In genomic region chr5:90161399-90161798, GRCh38 we compare ENCODE assay signal across 8 cellular contexts.
DNase-seq lines count a peak whose midpoint lies in the region; ATAC-seq and TF ChIP-seq lines count a peak whose summit lies in the region.

No MANE protein-coding gene starts in this region.

- no peak overlapping the region for H4K5ac ChIP-seq in mesendoderm (ENCODE audit: low read length)

- intact Hi-C loops in activated CD4-positive, alpha-beta T cell treated with anti-CD3 and anti-CD28 coated beads for 36 hours (cut with DNase I, micrococcal nuclease): no loop called here

- no peak overlapping the region for H2BK120ac ChIP-seq in mesendoderm (ENCODE audit: low read depth, low read length)

- no peaks in the 10 kb centered on the region for H3K9me3 Mint-ChIP-seq in activated CD4-positive, alpha-beta T cell treated with anti-CD3 and anti-CD28 coated beads for 36 hours (ENCODE audit: low read depth)

- H4K8ac ChIP-seq in mesendoderm (ENCODE audit: low read depth, low read length): no peak overlapping the region

- no peaks in the 10 kb centered on the region for H3K27me3 ChIP-seq in mesendoderm (ENCODE audit: insufficient read depth, low read length, poor library complexity)

- H2BK5ac ChIP-seq in mesendoderm (ENCODE audit: low read length): no peak overlapping the region

- peaks cover 6% of the 10 kb centered on the region for H3K4me1 ChIP-seq in mesendoderm (ENCODE audit: control insufficient read depth, low read depth, low read length)

- H3K36me3 Mint-ChIP-seq in activated CD4-positive, alpha-beta T cell treated with anti-CD3 and anti-CD28 coated beads for 36 hours (ENCODE audit: low read depth): no peaks in the 10 kb centered on the region

- no peak overlapping the region for H2BK15ac ChIP-seq in mesendoderm (replicated peaks; ENCODE audit: low read depth)

- no peak overlapping the region for H3K9ac ChIP-seq in mesendoderm (ENCODE audit: low read length)

- peak; percentile 62 for TF ChIP-seq RAD21 in Ishikawa (IDR thresholded peaks at IDR 0.05; ENCODE audit: low read depth)

- no peak overlapping the region for H3K27ac Mint-ChIP-seq in activated CD4-positive, alpha-beta T cell treated with anti-CD3 and anti-CD28 coated beads for 36 hours

- POLR2A ChIA-PET in activated CD4-positive, alpha-beta T cell treated with anti-CD3 and anti-CD28 coated beads for 36 hours (lab: Charles Lee): interaction anchor here (0.6 kb wide), 1 partner anchor 1210 kb away, joined by 4 read pairs; no protein-coding TSS in a partner anchor

- H3K4me3 Mint-ChIP-seq in activated CD4-positive, alpha-beta T cell treated with anti-CD3 and anti-CD28 coated beads for 36 hours: no peak overlapping the region

- H3K36me3 ChIP-seq in mesendoderm (ENCODE audit: control insufficient read depth, insufficient read depth, low read length): no peaks in the 10 kb centered on the region

- H2AK5ac ChIP-seq in mesendoderm (ENCODE audit: low read length): no peak overlapping the region

- H3K79me1 ChIP-seq in mesendoderm (ENCODE audit: low read length): no peaks in the 10 kb centered on the region

- no peak for ATAC-seq in activated CD4-positive, alpha-beta T cell treated with anti-CD3 and anti-CD28 coated beads for 36 hours
- ATAC-seq in HG03520 (IDR thresholded peaks at IDR 0.05; ENCODE audit: unreplicated experiment): no peak
- ATAC-seq in HG02840 (IDR thresholded peaks at IDR 0.05; ENCODE audit: low FRiP score, unreplicated experiment): no peak

- CTCF ChIA-PET in activated CD4-positive, alpha-beta T cell treated with anti-CD3 and anti-CD28 coated beads for 36 hours (lab: Charles Lee): interaction anchor here (0.8 kb wide), 1 partner anchor 208 kb away, joined by 3 read pairs; no protein-coding TSS in a partner anchor

- H3K18ac ChIP-seq in mesendoderm (ENCODE audit: low read length): no peak overlapping the region

- H3K27me3 Mint-ChIP-seq in activated CD4-positive, alpha-beta T cell treated with anti-CD3 and anti-CD28 coated beads for 36 hours: peaks cover 5% of the 10 kb centered on the region

- H3K56ac ChIP-seq in mesendoderm (ENCODE audit: low read length): no peak overlapping the region

- no CpG with 5 or more reads among the region's 4 CpGs for WGBS in mesendoderm (ENCODE audit: extremely low coverage, insufficient coverage, low lambda C conversion rate)

- no peak overlapping the region for H3K4me3 ChIP-seq in mesendoderm (ENCODE audit: low read length)

- no peak overlapping the region for H3K4me2 ChIP-seq in mesendoderm (ENCODE audit: low read length)

- H3K4ac ChIP-seq in mesendoderm (ENCODE audit: low read depth, low read length): peak overlapping the region; percentile 71

- H3K4me1 Mint-ChIP-seq in activated CD4-positive, alpha-beta T cell treated with anti-CD3 and anti-CD28 coated beads for 36 hours: no peaks in the 10 kb centered on the region

- H3K79me2 ChIP-seq in mesendoderm (ENCODE audit: control insufficient read depth, insufficient read depth, low read length): no peaks in the 10 kb centered on the region

- H3K23ac ChIP-seq in mesendoderm (ENCODE audit: low read length): no peak overlapping the region

- no peak overlapping the region for H3K27ac ChIP-seq in mesendoderm (ENCODE audit: low read depth, low read length)

- DNase-seq in activated CD4-positive, alpha-beta T cell treated with anti-CD3 and anti-CD28 coated beads for 36 hours: peak; percentile 8
- DNase-seq in activated CD4-positive, alpha-beta T cell treated with anti-CD3 and anti-CD28 coated beads for 48 hours: no peak
- DNase-seq in dermis blood vessel endothelial cell (peak; percentile 55), mesendoderm (peak; percentile 74), NCI-H2227 treated with DMSO at 0.1 percent for 48 hours (lab: John Stamatoyannopoulos, UW) (no peak)

- no peak for TF ChIP-seq EP300 in Ishikawa (IDR thresholded peaks at IDR 0.05; ENCODE audit: borderline replicate concordance)

TF ChIP-seq in Ishikawa, 13 proteins besides CTCF, POLR2A, EP300 and RAD21:
- TF ChIP-seq TEAD4 (IDR thresholded peaks at IDR 0.05): no peak
- TF ChIP-seq, protein P1, sequence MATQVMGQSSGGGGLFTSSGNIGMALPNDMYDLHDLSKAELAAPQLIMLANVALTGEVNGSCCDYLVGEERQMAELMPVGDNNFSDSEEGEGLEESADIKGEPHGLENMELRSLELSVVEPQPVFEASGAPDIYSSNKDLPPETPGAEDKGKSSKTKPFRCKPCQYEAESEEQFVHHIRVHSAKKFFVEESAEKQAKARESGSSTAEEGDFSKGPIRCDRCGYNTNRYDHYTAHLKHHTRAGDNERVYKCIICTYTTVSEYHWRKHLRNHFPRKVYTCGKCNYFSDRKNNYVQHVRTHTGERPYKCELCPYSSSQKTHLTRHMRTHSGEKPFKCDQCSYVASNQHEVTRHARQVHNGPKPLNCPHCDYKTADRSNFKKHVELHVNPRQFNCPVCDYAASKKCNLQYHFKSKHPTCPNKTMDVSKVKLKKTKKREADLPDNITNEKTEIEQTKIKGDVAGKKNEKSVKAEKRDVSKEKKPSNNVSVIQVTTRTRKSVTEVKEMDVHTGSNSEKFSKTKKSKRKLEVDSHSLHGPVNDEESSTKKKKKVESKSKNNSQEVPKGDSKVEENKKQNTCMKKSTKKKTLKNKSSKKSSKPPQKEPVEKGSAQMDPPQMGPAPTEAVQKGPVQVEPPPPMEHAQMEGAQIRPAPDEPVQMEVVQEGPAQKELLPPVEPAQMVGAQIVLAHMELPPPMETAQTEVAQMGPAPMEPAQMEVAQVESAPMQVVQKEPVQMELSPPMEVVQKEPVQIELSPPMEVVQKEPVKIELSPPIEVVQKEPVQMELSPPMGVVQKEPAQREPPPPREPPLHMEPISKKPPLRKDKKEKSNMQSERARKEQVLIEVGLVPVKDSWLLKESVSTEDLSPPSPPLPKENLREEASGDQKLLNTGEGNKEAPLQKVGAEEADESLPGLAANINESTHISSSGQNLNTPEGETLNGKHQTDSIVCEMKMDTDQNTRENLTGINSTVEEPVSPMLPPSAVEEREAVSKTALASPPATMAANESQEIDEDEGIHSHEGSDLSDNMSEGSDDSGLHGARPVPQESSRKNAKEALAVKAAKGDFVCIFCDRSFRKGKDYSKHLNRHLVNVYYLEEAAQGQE (IDR thresholded peaks at IDR 0.05; ENCODE audit: low read depth): peak; percentile 42; the same call in 1 of the 2 replicates
- TF ChIP-seq YY1 (IDR thresholded peaks at IDR 0.05; ENCODE audit: low read depth): 0 out of 2 replicates have a peak, but pooled peaks have one; percentile 25

Comparison
In these comparisons a context has a peak if more than half of its experiments do, and no peak if none do; other contexts are left out.
1. DNase-seq: peak in activated CD4-positive, alpha-beta T cell treated with anti-CD3 and anti-CD28 coated beads for 36 hours (single experiment), dermis blood vessel endothelial cell (single experiment) and mesendoderm (single experiment); none in activated CD4-positive, alpha-beta T cell treated with anti-CD3 and anti-CD28 coated beads for 48 hours (single experiment) and NCI-H2227 treated with DMSO at 0.1 percent for 48 hours (single experiment).